ENCODE assay signal across 25 cellular contexts in genomic region chr11:130516868-130517505, GRCh38.
"Had no signal": no experiment of that assay in that cellular context is flagged by ENCODE, and none has a peak within 500 bp of the region (broad histone marks: within the 10 kb centered on the region; RNA-seq: fewer than 3 reads in every experiment).

No MANE protein-coding gene starts in this region.

- FAIRE-seq: pancreas had no signal

- H3K9me3 Mint-ChIP-seq: mesothelial cell of epicardium; natural killer cell treated with Interleukin-12 subunit alpha and Interleukin-12 subunit beta and Interleukin-15 and Interleukin-18, amount 100 ng/mL, for 72 hours had no signal

- H3K27me3 ChIP-seq: pancreas, stomach, testis, thyroid gland, transverse colon, upper lobe of left lung had no signal

- H3K36me3 Mint-ChIP-seq: mesothelial cell of epicardium; naive thymus-derived CD4-positive, alpha-beta T cell; natural killer cell treated with Interleukin-12 subunit alpha and Interleukin-12 subunit beta and Interleukin-15 and Interleukin-18, amount 100 ng/mL, for 72 hours had no signal

- H3K27ac Mint-ChIP-seq: mesothelial cell of epicardium; naive thymus-derived CD4-positive, alpha-beta T cell; natural killer cell treated with Interleukin-12 subunit alpha and Interleukin-12 subunit beta and Interleukin-15 and Interleukin-18, amount 100 ng/mL, for 72 hours; stimulated activated naive B cell treated with anti-CD40 and anti-IgM and Interleukin-4, amounts not matched to agents 10 μg/mL and 1 μg/mL and 100 μg/mL, for 72 hours had no signal

- ATAC-seq: naive thymus-derived CD4-positive, alpha-beta T cell; natural killer cell treated with Interleukin-12 subunit alpha and Interleukin-12 subunit beta and Interleukin-15 and Interleukin-18, amount 100 ng/mL, for 72 hours; pancreas; right cardiac atrium; sciatic nerve; stimulated activated naive B cell treated with anti-CD40 and anti-IgM and Interleukin-4, amounts not matched to agents 10 μg/mL and 1 μg/mL and 100 μg/mL, for 72 hours; stimulated activated naive CD8-positive, alpha-beta T cell treated with anti-CD3 and anti-CD28 coated beads, Interleukin-15, Interleukin-2, amounts not matched to agents 100 U/mL and 50 U/mL, for 24 hours had no signal

- H3K27ac ChIP-seq: left ventricle myocardium inferior, pancreas, prostate gland, skin epidermis, stomach, testis, thyroid gland, transverse colon, upper lobe of left lung had no signal

- H3K4me3 ChIP-seq: left ventricle myocardium inferior, lung, pancreas, prostate gland, skin epidermis, stomach, testis, thyroid gland, transverse colon, upper lobe of left lung had no signal

- DNase-seq: hippocampal formation; left ventricle myocardium inferior; naive thymus-derived CD4-positive, alpha-beta T cell; pancreas; posterior cingulate gyrus; retina; right cardiac atrium; stimulated activated CD4-positive, alpha-beta T cell treated with anti-CD3 and anti-CD28 coated beads, Interleukin-12 subunit alpha, Interleukin-12 subunit beta, amount 100 ng/mL, for 4 hours; stimulated activated CD4-positive, alpha-beta T cell treated with anti-CD3 and anti-CD28 coated beads, Interleukin-15, amount 100 ng/mL, for 24 hours; stimulated activated CD4-positive, alpha-beta T cell treated with anti-CD3 and anti-CD28 coated beads, Interleukin-2, amount 100 ng/mL, for 24 hours; stimulated activated CD4-positive, alpha-beta T cell treated with anti-CD3 and anti-CD28 coated beads, Interleukin-4, amount 100 ng/mL, for 1 hour; stimulated activated naive B cell treated with anti-CD40 and anti-IgM and Interleukin-4, amounts not matched to agents 10 μg/mL and 1 μg/mL and 100 μg/mL, for 72 hours; stimulated activated naive CD8-positive, alpha-beta T cell treated with anti-CD3 and anti-CD28 coated beads, Interleukin-15, Interleukin-2, amounts not matched to agents 100 U/mL and 50 U/mL, for 24 hours; stomach; testis; thyroid gland; transverse colon had no signal

- H3K4me1 ChIP-seq: prostate gland had no signal

- H3K9me3 ChIP-seq: left ventricle myocardium inferior, pancreas, prostate gland, stomach, testis, thyroid gland, transverse colon, upper lobe of left lung had no signal

- H3K36me3 ChIP-seq: left ventricle myocardium inferior, pancreas, prostate gland, stomach, thyroid gland, transverse colon, upper lobe of left lung had no signal

- H3K4me3 Mint-ChIP-seq: mesothelial cell of epicardium; naive thymus-derived CD4-positive, alpha-beta T cell; natural killer cell treated with Interleukin-12 subunit alpha and Interleukin-12 subunit beta and Interleukin-15 and Interleukin-18, amount 100 ng/mL, for 72 hours; neural crest cell; stimulated activated naive B cell treated with anti-CD40 and anti-IgM and Interleukin-4, amounts not matched to agents 10 μg/mL and 1 μg/mL and 100 μg/mL, for 72 hours had no signal

- H3K4me1 Mint-ChIP-seq: naive thymus-derived CD4-positive, alpha-beta T cell; stimulated activated naive B cell treated with anti-CD40 and anti-IgM and Interleukin-4, amounts not matched to agents 10 μg/mL and 1 μg/mL and 100 μg/mL, for 72 hours had no signal
